9 cellular contexts compared by ENCODE assay signal in genomic region chr18:35526476-35527120, GRCh38. TPM values are rescaled to one million over a fixed set of nuclear protein-coding genes. Genes with fewer than 3 reads are reported as not detected.
DNase-seq lines count a peak whose midpoint lies in the region; ATAC-seq and TF ChIP-seq lines count a peak whose summit lies in the region.
"Had no signal": no experiment of that assay in that cellular context is flagged by ENCODE, and none has a peak within 500 bp of the region (broad histone marks: within the 10 kb centered on the region; RNA-seq: fewer than 3 reads in every experiment).

No MANE protein-coding gene starts in this region.

- H3K9me2 ChIP-seq in PC-9 (ENCODE audit: insufficient read depth): no peaks in the 10 kb centered on the region

- BruUV-seq in PC-9 (replicated peaks; lab: Mats Ljungman, UMichigan): no TSS peak

- no peaks in the 10 kb centered on the region for H3K36me3 ChIP-seq in PC-9 (ENCODE audit: low read depth)
- no peaks in the 10 kb centered on the region for H3K36me3 ChIP-seq in osteoblast (ENCODE audit: insufficient read depth, low read length)
- no peaks in the 10 kb centered on the region for H3K36me3 ChIP-seq in spleen

- H3K27me3 ChIP-seq in PC-9 (ENCODE audit: insufficient read depth, low read depth): no peaks in the 10 kb centered on the region
- H3K27me3 ChIP-seq in osteoblast (ENCODE audit: insufficient read depth, low read length): no peaks in the 10 kb centered on the region
- H3K27me3 ChIP-seq in spleen (replicated peaks in 1 of 7): no peaks in the 10 kb centered on the region

- H3K9me3 ChIP-seq in PC-9 (ENCODE audit: insufficient read depth, low read depth) (no peaks in the 10 kb centered on the region), osteoblast (ENCODE audit: low read depth, low read length) (no peaks in the 10 kb centered on the region), spleen (peaks cover 0 to 15% (median 11%) of the 10 kb centered on the region in 8 donors)

- no peaks in the 10 kb centered on the region for H4K20me1 ChIP-seq in PC-9 (ENCODE audit: insufficient read depth)
- no peaks in the 10 kb centered on the region for H4K20me1 ChIP-seq in osteoblast (ENCODE audit: insufficient read depth, low read length)

- H3K27ac ChIP-seq in PC-9 (no peak overlapping the region), osteoblast (ENCODE audit: low read depth, low read length) (no peak overlapping the region), spleen (peak overlapping the region in 3 of 8 donors; percentile 5 to 52 (median 48))

- intact Hi-C loops in PC-9 (cut with micrococcal nuclease; ENCODE audit: unreplicated experiment) (loop anchor here (1.0 kb wide), 1 partner anchor 48 kb away; no protein-coding TSS in a partner anchor), spleen (cut with DNase I; ENCODE audit: low total_unique reads) (no loop called here)

- no peaks in the 10 kb centered on the region for H3F3A ChIP-seq in PC-9 (ENCODE audit: insufficient read depth, low read depth)

- H3K4me1 ChIP-seq in PC-9 (replicated peaks; ENCODE audit: insufficient read depth) (peaks cover 14% of the 10 kb centered on the region), osteoblast (ENCODE audit: insufficient read depth, low read length) (peaks cover 10% of the 10 kb centered on the region), spleen (peaks cover 23 to 48% (median 39%) of the 10 kb centered on the region in 6 donors)

- no peak for TF ChIP-seq POLR2A in spleen (IDR thresholded peaks at IDR 0.05)

- H3K4me2 ChIP-seq in PC-9: peak overlapping the region; percentile 61
- peak overlapping the region; percentile 50 for H3K4me2 ChIP-seq in osteoblast (ENCODE audit: insufficient read depth, low read length)

- POLR2A ChIA-PET in PC-9 (lab: Charles Lee; ENCODE audit: unreplicated experiment): interaction anchor here (0.6 to 0.8 kb wide), 5 partner anchors 14 to 286 kb away, joined by 3 to 21 read pairs (median 13); partner anchors contain the start of gene ZNF397

- H3K4me3 ChIP-seq in PC-9: peak overlapping the region; percentile 19; the same call in 1 of the 2 replicates
- H3K4me3 ChIP-seq in osteoblast (ENCODE audit: insufficient read depth, low read length): peak overlapping the region; percentile 15
- H3K4me3 ChIP-seq in spleen: no peak overlapping the region

- CTCF ChIA-PET in PC-9 (lab: Charles Lee): interaction anchor here (0.7 kb wide), 2 partner anchors 13 to 22 kb away, joined by 4 to 7 read pairs; no protein-coding TSS in a partner anchor

- 17 to 31% (median 23%) methylated on average over 5 of the region's 5 CpGs for WGBS in spleen, 5 donors

- DNase-seq in H4 (ENCODE audit: low spot score) (peak; percentile 23), PC-9 (peak; percentile 42 to 68), fibroblast of peridontal ligament (ENCODE audit: extremely low read depth) (peak; percentile 2), osteoblast (ENCODE audit: insufficient read length, low spot score, missing footprints) (no peak), GM10266 (ENCODE audit: extremely low spot score) (no peak), spleen (no peak), cerebellum (ENCODE audit: low spot score) (no peak)
- DNase-seq: activated CD8-positive, alpha-beta memory T cell treated with anti-CD3 and anti-CD28 coated beads, Interleukin-2, amount 50 U/mL, for 48 hours had no signal

- TF ChIP-seq CTCF in PC-9 (conservative IDR thresholded peaks at IDR 0.05) (no peak), osteoblast (IDR thresholded peaks at IDR 0.05; ENCODE audit: extremely low read depth, low read depth, low read length) (no peak), GM10266 (IDR thresholded peaks at IDR 0.05; ENCODE audit: control insufficient read depth, insufficient read depth, low read depth, missing control alignments) (no peak), spleen (IDR thresholded peaks at IDR 0.05 in 8 of 11, conservative IDR thresholded peaks at IDR 0.05 in 3 of 11) (peak in 1 of 11 experiments; percentile 4)

- no peak for ATAC-seq in HG03342 (IDR thresholded peaks at IDR 0.05; ENCODE audit: unreplicated experiment)

- H3K79me2 ChIP-seq in PC-9 (ENCODE audit: low read depth): no peaks in the 10 kb centered on the region
- no peaks in the 10 kb centered on the region for H3K79me2 ChIP-seq in osteoblast (ENCODE audit: insufficient read depth, low read length)

- H2AFZ ChIP-seq in PC-9 (no peak overlapping the region), osteoblast (ENCODE audit: low read length) (no peak overlapping the region)

RNA-seq across cellular contexts. Expression of gene INO80C, which starts 28.8 kb away (rescaled TPM):
- total RNA-seq in H4 (2014; rRNA removed; shearing (Covaris generic)): 3.2 and 4.9 TPM in 2 replicates
- total RNA-seq in PC-9 (2021) (23.9 and 29.5 TPM in 2 replicates), osteoblast (9.0 and 14.4 TPM in 2 replicates), spleen (10 to 100 TPM; 18.9 to 45.4 (median 31.3) TPM), cerebellum (10.3 TPM)
- 10 to 100 TPM; 32.7 to 57.5 (median 36.3) TPM for polyA plus RNA-seq in spleen

RNA-seq across cellular contexts. Expression of gene GALNT1, which starts 54.9 kb away (rescaled TPM):
- 70.6 and 85.4 TPM in 2 replicates for total RNA-seq in H4 (2014; rRNA removed; shearing (Covaris generic))
- total RNA-seq in PC-9 (2021) (68.2 and 88.9 TPM in 2 replicates), osteoblast (775 and 796 TPM in 2 replicates), spleen (10 to 100 TPM; 38.5 to 67.1 (median 54.1) TPM), cerebellum (60.2 TPM)
- 10 to 100 TPM; 13.9 to 22.3 (median 21.0) TPM for polyA plus RNA-seq in spleen

Comparison
In these comparisons a context has a peak if more than half of its experiments do, and no peak if none do; other contexts are left out.
1. DNase-seq: peak in H4 (single experiment), PC-9 (2 of 2) and fibroblast of peridontal ligament (single experiment); none in osteoblast (single experiment), GM10266 (single experiment), spleen (single experiment) and cerebellum (single experiment).
2. H3K4me3 ChIP-seq: peak in PC-9 (single experiment) and osteoblast (single experiment); none in spleen (0 of 8).